30 cellular contexts compared by ENCODE assay signal in genomic region chr6:151683381-151683780, GRCh38.
"Had no signal": no experiment of that assay in that cellular context is flagged by ENCODE, and none has a peak within 500 bp of the region (broad histone marks: within the 10 kb centered on the region; RNA-seq: fewer than 3 reads in every experiment).

No MANE protein-coding gene starts in this region.

- H3K4me3 Mint-ChIP-seq: natural killer cell; nephron; neural progenitor cell; stimulated activated memory B cell treated with anti-CD40 and anti-IgM and Interleukin-4, amounts not matched to agents 10 μg/mL and 1 μg/mL and 100 μg/mL, for 72 hours; stimulated activated naive CD8-positive, alpha-beta T cell treated with anti-CD3 and anti-CD28 coated beads, Interleukin-15, amount 100 ng/mL, for 72 hours; type B pancreatic cell had no signal

- H3K27ac Mint-ChIP-seq: natural killer cell; nephron; neural progenitor cell; progenitor cell of endocrine pancreas; stimulated activated memory B cell treated with anti-CD40 and anti-IgM and Interleukin-4, amounts not matched to agents 10 μg/mL and 1 μg/mL and 100 μg/mL, for 72 hours; type B pancreatic cell had no signal

- H3K9me3 Mint-ChIP-seq: natural killer cell; nephron; neural progenitor cell; stimulated activated memory B cell treated with anti-CD40 and anti-IgM and Interleukin-4, amounts not matched to agents 10 μg/mL and 1 μg/mL and 100 μg/mL, for 72 hours; stimulated activated naive CD8-positive, alpha-beta T cell treated with anti-CD3 and anti-CD28 coated beads, Interleukin-15, amount 100 ng/mL, for 72 hours; type B pancreatic cell had no signal

- H3K9me3 ChIP-seq: ovary, psoas muscle, spleen, suprapubic skin, testis, tibial artery, transverse colon, upper lobe of right lung, uterus had no signal

- H3K4me2 ChIP-seq: neural progenitor cell, smooth muscle cell had no signal

- H3K36me3 Mint-ChIP-seq: natural killer cell; neural progenitor cell; stimulated activated memory B cell treated with anti-CD40 and anti-IgM and Interleukin-4, amounts not matched to agents 10 μg/mL and 1 μg/mL and 100 μg/mL, for 72 hours; type B pancreatic cell had no signal

- H3K4me1 Mint-ChIP-seq: natural killer cell, nephron, neural progenitor cell had no signal

- H3K36me3 ChIP-seq: neural progenitor cell, ovary, spleen, suprapubic skin, tibial artery, transverse colon, upper lobe of right lung, uterus had no signal

- H3K27me3 ChIP-seq: neural progenitor cell, ovary, spleen, suprapubic skin, testis, tibial artery, transverse colon, upper lobe of right lung, uterus had no signal

- H3K9ac ChIP-seq: neural progenitor cell, parathyroid adenoma had no signal

- H3K79me2 ChIP-seq: parathyroid adenoma had no signal

- DNase-seq: natural killer cell; occipital lobe; ovary; posterior cingulate gyrus; psoas muscle; right cardiac atrium; spleen; stimulated activated CD4-positive, alpha-beta T cell treated with anti-CD3 and anti-CD28 coated beads, Interleukin-12 subunit alpha, Interleukin-12 subunit beta, amount 100 ng/mL, for 4 hours; stimulated activated CD4-positive, alpha-beta T cell treated with anti-CD3 and anti-CD28 coated beads, Interleukin-1b, Interleukin-23, amount 100 ng/mL, for 48 hours; stimulated activated CD4-positive, alpha-beta T cell treated with anti-CD3 and anti-CD28 coated beads, Interleukin-4, amount 100 ng/mL, for 1 hour; stimulated activated CD4-positive, alpha-beta T cell treated with anti-CD3 and anti-CD28 coated beads, Interleukin-4, amount 100 ng/mL, for 4 hours; stimulated activated CD8-positive, alpha-beta memory T cell treated with anti-CD3 and anti-CD28 coated beads, Interleukin-4, amount 100 ng/mL, for 48 hours; stimulated activated naive CD4-positive, alpha-beta T cell; stimulated activated naive CD8-positive, alpha-beta T cell treated with anti-CD3 and anti-CD28 coated beads, Interleukin-15, amount 100 ng/mL, for 72 hours; stimulated activated naive CD8-positive, alpha-beta T cell treated with anti-CD3 and anti-CD28 coated beads, Interleukin-15, Interleukin-2, amounts not matched to agents 100 U/mL and 50 U/mL, for 24 hours; substantia nigra; testis; tibial artery; transverse colon; upper lobe of right lung; uterus had no signal

- H3K4me3 ChIP-seq: neural progenitor cell, ovary, psoas muscle, skin epidermis, smooth muscle cell, spleen, suprapubic skin, testis, tibial artery, transverse colon, upper lobe of right lung, uterus had no signal

- H3K4me1 ChIP-seq: neural progenitor cell, parathyroid adenoma, testis, transverse colon, uterus had no signal

- H3K27me3 Mint-ChIP-seq: type B pancreatic cell had no signal

- H3K27ac ChIP-seq: neural progenitor cell, ovary, parathyroid adenoma, psoas muscle, skin epidermis, spleen, suprapubic skin, testis, tibial artery, transverse colon, upper lobe of right lung, uterus had no signal
